In the genomic region with DNA sequence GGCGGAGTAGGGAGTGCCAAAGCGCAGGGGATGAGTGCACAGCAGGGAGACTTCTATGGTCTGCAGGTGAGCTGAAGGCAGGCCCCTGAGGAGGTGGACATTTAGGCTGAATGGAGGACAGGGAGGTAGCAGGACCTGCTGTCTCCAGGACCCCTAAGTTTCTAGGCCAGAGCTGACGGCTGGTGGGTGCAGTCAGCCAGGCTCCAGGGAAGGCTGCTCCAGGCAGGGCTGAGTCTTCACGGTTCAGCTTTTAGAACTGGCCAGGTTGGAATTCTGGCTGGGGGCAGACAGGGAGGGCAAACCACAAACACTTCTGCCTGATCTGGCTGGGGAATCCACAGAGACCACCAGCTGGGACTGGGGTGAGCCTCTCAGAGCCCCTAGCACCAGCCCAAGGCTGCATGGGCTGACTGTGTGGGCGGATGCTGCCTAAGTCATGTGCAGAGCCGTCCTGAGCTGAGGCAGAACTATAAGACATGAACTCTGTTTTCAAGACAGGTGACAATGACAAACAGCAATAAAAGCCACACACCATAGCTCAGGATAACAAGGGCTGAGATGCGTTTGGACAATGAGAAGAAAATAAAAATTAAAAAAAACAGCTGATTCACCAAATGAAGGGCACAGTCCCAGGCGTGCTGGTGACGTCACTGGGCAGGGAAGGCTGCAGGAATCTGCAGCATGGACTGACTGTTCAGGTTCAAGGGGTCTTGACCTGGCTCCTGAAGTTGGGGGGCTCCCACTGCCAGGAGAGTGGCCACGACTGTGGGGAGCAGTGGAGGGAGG, we compare ENCODE assay signal across 1 cellular context.
A peak's percentile ranks its signal among the peaks of the same experiment; 100 is the strongest.
TF ChIP-seq lines count a peak whose summit lies in the region.

No MANE protein-coding gene starts in this region.

TF ChIP-seq in HepG2, 621 proteins besides CTCF, POLR2A, EP300 and RAD21 (continued from another document and continues in another):
- TF ChIP-seq, protein P1, sequence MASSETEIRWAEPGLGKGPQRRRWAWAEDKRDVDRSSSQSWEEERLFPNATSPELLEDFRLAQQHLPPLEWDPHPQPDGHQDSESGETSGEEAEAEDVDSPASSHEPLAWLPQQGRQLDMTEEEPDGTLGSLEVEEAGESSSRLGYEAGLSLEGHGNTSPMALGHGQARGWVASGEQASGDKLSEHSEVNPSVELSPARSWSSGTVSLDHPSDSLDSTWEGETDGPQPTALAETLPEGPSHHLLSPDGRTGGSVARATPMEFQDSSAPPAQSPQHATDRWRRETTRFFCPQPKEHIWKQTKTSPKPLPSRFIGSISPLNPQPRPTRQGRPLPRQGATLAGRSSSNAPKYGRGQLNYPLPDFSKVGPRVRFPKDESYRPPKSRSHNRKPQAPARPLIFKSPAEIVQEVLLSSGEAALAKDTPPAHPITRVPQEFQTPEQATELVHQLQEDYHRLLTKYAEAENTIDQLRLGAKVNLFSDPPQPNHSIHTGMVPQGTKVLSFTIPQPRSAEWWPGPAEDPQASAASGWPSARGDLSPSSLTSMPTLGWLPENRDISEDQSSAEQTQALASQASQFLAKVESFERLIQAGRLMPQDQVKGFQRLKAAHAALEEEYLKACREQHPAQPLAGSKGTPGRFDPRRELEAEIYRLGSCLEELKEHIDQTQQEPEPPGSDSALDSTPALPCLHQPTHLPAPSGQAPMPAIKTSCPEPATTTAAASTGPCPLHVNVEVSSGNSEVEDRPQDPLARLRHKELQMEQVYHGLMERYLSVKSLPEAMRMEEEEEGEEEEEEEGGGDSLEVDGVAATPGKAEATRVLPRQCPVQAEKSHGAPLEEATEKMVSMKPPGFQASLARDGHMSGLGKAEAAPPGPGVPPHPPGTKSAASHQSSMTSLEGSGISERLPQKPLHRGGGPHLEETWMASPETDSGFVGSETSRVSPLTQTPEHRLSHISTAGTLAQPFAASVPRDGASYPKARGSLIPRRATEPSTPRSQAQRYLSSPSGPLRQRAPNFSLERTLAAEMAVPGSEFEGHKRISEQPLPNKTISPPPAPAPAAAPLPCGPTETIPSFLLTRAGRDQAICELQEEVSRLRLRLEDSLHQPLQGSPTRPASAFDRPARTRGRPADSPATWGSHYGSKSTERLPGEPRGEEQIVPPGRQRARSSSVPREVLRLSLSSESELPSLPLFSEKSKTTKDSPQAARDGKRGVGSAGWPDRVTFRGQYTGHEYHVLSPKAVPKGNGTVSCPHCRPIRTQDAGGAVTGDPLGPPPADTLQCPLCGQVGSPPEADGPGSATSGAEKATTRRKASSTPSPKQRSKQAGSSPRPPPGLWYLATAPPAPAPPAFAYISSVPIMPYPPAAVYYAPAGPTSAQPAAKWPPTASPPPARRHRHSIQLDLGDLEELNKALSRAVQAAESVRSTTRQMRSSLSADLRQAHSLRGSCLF (CRISPR knock-in tag; IDR thresholded peaks at IDR 0.05; ENCODE audit: borderline replicate concordance) = no peak
- TF ChIP-seq, protein P2, sequence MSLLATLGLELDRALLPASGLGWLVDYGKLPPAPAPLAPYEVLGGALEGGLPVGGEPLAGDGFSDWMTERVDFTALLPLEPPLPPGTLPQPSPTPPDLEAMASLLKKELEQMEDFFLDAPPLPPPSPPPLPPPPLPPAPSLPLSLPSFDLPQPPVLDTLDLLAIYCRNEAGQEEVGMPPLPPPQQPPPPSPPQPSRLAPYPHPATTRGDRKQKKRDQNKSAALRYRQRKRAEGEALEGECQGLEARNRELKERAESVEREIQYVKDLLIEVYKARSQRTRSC (CRISPR knock-in tag; IDR thresholded peaks at IDR 0.05; ENCODE audit: low read depth) = no peak
- TF ChIP-seq DR1 (CRISPR knock-in tag; IDR thresholded peaks at IDR 0.05) (no peak), ZNF451 (CRISPR knock-in tag; IDR thresholded peaks at IDR 0.05) (no peak), CCAR2 (optimal IDR thresholded peaks at IDR 0.05; ENCODE audit: low read depth, low read length) (no peak), ZSCAN29 (CRISPR knock-in tag; conservative IDR thresholded peaks at IDR 0.05) (no peak), MAFK (conservative IDR thresholded peaks at IDR 0.05 in 1 of 2, IDR thresholded peaks at IDR 0.05 in 1 of 2; ENCODE audit: low read length in 2 of 2) (0 out of 4 replicates have a peak, but pooled peaks of 1 of the 2 experiments have one; percentile 4), ZNF30 (CRISPR knock-in tag; IDR thresholded peaks at IDR 0.05) (no peak), SP4 (CRISPR knock-in tag; IDR thresholded peaks at IDR 0.05) (no peak), CC2D1A (CRISPR knock-in tag; IDR thresholded peaks at IDR 0.05) (no peak), ZNF17 (CRISPR knock-in tag; IDR thresholded peaks at IDR 0.05) (no peak), ZNF879 (CRISPR knock-in tag; IDR thresholded peaks at IDR 0.05) (no peak), NCOR1 (IDR thresholded peaks at IDR 0.05; ENCODE audit: borderline replicate concordance, low read length) (no peak), RCOR2 (CRISPR knock-in tag; IDR thresholded peaks at IDR 0.05) (no peak), ONECUT2 (CRISPR knock-in tag; IDR thresholded peaks at IDR 0.05) (no peak), IKZF1 (IDR thresholded peaks at IDR 0.05) (no peak), ZNF224 (CRISPR knock-in tag; IDR thresholded peaks at IDR 0.05) (no peak), ARNTL (CRISPR knock-in tag; IDR thresholded peaks at IDR 0.05) (no peak), KLF11 (CRISPR knock-in tag; IDR thresholded peaks at IDR 0.05) (0 out of 2 replicates have a peak, but pooled peaks have one; percentile 20), ZNF766 (CRISPR knock-in tag; IDR thresholded peaks at IDR 0.05; ENCODE audit: borderline replicate concordance) (0 out of 2 replicates have a peak, but pooled peaks have one; percentile 40), ZNF510 (CRISPR knock-in tag; IDR thresholded peaks at IDR 0.05; ENCODE audit: low read depth) (no peak), BHLHE40 (IDR thresholded peaks at IDR 0.05; ENCODE audit: low read length) (no peak), FOXK2 (IDR thresholded peaks at IDR 0.05) (no peak), SNAPC2 (CRISPR knock-in tag; IDR thresholded peaks at IDR 0.05) (no peak), DPF2 (CRISPR knock-in tag; IDR thresholded peaks at IDR 0.05; ENCODE audit: borderline replicate concordance, low read depth) (no peak), ZNF484 (CRISPR knock-in tag; IDR thresholded peaks at IDR 0.05; ENCODE audit: borderline replicate concordance, low read depth) (no peak), ZNF382 (CRISPR knock-in tag; IDR thresholded peaks at IDR 0.05; ENCODE audit: borderline replicate concordance) (no peak), ZNF431 (CRISPR knock-in tag; IDR thresholded peaks at IDR 0.05; ENCODE audit: borderline replicate concordance, low read depth) (no peak), ATF1 (CRISPR knock-in tag; IDR thresholded peaks at IDR 0.05) (peak; percentile 61), RBM22 (optimal IDR thresholded peaks at IDR 0.05; ENCODE audit: low read length) (peak; percentile 31), ZNF138 (CRISPR knock-in tag; IDR thresholded peaks at IDR 0.05; ENCODE audit: low read depth) (no peak), MEIS1 (CRISPR knock-in tag; IDR thresholded peaks at IDR 0.05; ENCODE audit: borderline replicate concordance) (no peak)
- TF ChIP-seq, protein P3, sequence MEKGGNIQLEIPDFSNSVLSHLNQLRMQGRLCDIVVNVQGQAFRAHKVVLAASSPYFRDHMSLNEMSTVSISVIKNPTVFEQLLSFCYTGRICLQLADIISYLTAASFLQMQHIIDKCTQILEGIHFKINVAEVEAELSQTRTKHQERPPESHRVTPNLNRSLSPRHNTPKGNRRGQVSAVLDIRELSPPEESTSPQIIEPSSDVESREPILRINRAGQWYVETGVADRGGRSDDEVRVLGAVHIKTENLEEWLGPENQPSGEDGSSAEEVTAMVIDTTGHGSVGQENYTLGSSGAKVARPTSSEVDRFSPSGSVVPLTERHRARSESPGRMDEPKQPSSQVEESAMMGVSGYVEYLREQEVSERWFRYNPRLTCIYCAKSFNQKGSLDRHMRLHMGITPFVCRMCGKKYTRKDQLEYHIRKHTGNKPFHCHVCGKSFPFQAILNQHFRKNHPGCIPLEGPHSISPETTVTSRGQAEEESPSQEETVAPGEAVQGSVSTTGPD (CRISPR knock-in tag; IDR thresholded peaks at IDR 0.05) = no peak
- TF ChIP-seq, protein P4, sequence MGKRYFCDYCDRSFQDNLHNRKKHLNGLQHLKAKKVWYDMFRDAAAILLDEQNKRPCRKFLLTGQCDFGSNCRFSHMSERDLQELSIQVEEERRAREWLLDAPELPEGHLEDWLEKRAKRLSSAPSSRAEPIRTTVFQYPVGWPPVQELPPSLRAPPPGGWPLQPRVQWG (CRISPR knock-in tag; IDR thresholded peaks at IDR 0.05; ENCODE audit: borderline replicate concordance, low read depth) = no peak
- TF ChIP-seq, protein P5, sequence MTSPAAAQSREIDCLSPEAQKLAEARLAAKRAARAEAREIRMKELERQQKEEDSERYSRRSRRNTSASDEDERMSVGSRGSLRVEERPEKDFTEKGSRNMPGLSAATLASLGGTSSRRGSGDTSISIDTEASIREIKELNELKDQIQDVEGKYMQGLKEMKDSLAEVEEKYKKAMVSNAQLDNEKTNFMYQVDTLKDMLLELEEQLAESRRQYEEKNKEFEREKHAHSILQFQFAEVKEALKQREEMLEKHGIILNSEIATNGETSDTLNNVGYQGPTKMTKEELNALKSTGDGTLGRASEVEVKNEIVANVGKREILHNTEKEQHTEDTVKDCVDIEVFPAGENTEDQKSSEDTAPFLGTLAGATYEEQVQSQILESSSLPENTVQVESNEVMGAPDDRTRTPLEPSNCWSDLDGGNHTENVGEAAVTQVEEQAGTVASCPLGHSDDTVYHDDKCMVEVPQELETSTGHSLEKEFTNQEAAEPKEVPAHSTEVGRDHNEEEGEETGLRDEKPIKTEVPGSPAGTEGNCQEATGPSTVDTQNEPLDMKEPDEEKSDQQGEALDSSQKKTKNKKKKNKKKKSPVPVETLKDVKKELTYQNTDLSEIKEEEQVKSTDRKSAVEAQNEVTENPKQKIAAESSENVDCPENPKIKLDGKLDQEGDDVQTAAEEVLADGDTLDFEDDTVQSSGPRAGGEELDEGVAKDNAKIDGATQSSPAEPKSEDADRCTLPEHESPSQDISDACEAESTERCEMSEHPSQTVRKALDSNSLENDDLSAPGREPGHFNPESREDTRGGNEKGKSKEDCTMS (CRISPR knock-in tag; conservative IDR thresholded peaks at IDR 0.05) = no peak
- TF ChIP-seq, protein P6, sequence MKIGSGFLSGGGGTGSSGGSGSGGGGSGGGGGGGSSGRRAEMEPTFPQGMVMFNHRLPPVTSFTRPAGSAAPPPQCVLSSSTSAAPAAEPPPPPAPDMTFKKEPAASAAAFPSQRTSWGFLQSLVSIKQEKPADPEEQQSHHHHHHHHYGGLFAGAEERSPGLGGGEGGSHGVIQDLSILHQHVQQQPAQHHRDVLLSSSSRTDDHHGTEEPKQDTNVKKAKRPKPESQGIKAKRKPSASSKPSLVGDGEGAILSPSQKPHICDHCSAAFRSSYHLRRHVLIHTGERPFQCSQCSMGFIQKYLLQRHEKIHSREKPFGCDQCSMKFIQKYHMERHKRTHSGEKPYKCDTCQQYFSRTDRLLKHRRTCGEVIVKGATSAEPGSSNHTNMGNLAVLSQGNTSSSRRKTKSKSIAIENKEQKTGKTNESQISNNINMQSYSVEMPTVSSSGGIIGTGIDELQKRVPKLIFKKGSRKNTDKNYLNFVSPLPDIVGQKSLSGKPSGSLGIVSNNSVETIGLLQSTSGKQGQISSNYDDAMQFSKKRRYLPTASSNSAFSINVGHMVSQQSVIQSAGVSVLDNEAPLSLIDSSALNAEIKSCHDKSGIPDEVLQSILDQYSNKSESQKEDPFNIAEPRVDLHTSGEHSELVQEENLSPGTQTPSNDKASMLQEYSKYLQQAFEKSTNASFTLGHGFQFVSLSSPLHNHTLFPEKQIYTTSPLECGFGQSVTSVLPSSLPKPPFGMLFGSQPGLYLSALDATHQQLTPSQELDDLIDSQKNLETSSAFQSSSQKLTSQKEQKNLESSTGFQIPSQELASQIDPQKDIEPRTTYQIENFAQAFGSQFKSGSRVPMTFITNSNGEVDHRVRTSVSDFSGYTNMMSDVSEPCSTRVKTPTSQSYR (CRISPR knock-in tag; IDR thresholded peaks at IDR 0.05; ENCODE audit: borderline replicate concordance) = no peak
- TF ChIP-seq, protein P7, sequence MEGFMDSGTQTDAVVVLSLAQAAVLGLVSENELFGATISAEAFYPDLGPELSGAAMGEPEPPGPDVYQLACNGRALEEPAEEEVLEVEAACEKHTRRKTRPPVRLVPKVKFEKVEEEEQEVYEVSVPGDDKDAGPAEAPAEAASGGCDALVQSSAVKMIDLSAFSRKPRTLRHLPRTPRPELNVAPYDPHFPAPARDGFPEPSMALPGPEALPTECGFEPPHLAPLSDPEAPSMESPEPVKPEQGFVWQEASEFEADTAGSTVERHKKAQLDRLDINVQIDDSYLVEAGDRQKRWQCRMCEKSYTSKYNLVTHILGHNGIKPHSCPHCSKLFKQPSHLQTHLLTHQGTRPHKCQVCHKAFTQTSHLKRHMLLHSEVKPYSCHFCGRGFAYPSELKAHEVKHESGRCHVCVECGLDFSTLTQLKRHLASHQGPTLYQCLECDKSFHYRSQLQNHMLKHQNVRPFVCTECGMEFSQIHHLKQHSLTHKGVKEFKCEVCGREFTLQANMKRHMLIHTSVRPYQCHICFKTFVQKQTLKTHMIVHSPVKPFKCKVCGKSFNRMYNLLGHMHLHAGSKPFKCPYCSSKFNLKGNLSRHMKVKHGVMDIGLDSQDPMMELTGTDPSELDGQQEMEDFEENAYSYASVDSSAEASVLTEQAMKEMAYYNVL (CRISPR knock-in tag; IDR thresholded peaks at IDR 0.05; ENCODE audit: borderline replicate concordance) = no peak
- TF ChIP-seq, protein P8, sequence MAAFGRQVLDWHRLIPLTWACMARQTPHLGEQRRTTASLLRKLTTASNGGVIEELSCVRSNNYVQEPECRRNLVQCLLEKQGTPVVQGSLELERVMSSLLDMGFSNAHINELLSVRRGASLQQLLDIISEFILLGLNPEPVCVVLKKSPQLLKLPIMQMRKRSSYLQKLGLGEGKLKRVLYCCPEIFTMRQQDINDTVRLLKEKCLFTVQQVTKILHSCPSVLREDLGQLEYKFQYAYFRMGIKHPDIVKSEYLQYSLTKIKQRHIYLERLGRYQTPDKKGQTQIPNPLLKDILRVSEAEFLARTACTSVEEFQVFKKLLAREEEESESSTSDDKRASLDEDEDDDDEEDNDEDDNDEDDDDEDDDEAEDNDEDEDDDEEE (CRISPR knock-in tag; IDR thresholded peaks at IDR 0.05) = no peak
- TF ChIP-seq, protein P9, sequence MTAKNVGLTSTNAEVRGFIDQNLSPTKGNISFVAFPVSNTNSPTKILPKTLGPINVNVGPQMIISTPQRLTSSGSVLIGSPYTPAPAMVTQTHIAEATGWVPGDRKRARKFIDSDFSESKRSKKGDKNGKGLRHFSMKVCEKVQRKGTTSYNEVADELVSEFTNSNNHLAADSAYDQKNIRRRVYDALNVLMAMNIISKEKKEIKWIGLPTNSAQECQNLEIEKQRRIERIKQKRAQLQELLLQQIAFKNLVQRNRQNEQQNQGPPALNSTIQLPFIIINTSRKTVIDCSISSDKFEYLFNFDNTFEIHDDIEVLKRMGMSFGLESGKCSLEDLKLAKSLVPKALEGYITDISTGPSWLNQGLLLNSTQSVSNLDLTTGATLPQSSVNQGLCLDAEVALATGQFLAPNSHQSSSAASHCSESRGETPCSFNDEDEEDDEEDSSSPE (CRISPR knock-in tag; IDR thresholded peaks at IDR 0.05) = no peak
